ENCODE assay signal across 1 cellular context in the genomic region with DNA sequence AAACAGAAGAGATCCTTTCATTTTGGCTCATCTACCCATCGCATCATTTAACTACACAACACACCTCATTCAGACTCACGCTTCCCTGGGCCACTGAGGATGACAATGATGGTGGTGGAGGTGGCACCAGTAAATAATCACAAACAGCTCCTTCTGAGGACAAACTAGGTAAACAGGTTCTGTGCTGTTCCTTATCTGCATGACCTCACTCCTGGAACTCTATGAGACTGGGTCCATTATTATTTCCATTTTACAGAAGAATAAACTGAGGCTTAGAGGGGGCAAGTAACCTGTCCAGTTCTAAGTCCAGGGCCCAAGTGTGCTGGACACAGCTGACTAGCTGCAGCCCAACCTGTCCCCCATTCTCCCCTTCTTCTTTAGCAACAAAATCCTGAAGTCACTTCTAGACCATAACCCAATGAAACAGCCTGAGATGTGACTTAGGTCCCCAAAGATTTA.
A peak's percentile ranks its signal among the peaks of the same experiment; 100 is the strongest.
TF ChIP-seq lines count a peak whose summit lies in the region.

No MANE protein-coding gene starts in this region.

TF ChIP-seq in K562, 482 proteins besides CTCF, POLR2A, EP300 and RAD21 (continued from another document):
- TF ChIP-seq, protein P1, sequence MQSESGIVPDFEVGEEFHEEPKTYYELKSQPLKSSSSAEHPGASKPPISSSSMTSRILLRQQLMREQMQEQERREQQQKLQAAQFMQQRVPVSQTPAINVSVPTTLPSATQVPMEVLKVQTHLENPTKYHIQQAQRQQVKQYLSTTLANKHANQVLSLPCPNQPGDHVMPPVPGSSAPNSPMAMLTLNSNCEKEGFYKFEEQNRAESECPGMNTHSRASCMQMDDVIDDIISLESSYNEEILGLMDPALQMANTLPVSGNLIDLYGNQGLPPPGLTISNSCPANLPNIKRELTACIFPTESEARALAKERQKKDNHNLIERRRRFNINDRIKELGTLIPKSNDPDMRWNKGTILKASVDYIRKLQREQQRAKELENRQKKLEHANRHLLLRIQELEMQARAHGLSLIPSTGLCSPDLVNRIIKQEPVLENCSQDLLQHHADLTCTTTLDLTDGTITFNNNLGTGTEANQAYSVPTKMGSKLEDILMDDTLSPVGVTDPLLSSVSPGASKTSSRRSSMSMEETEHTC (IDR thresholded peaks at IDR 0.05) = no peak
- TF ChIP-seq BCOR (IDR thresholded peaks at IDR 0.05) (peak; percentile 88), SMARCA5 (IDR thresholded peaks at IDR 0.05) (0 out of 2 replicates have a peak, but pooled peaks have one; percentile 42), HDAC2 (IDR thresholded peaks at IDR 0.05) (peak; percentile 15; the same call in 1 of the 2 replicates), SNIP1 (IDR thresholded peaks at IDR 0.05; ENCODE audit: low read depth) (no peak), L3MBTL2 (IDR thresholded peaks at IDR 0.05) (no peak), RBM25 (IDR thresholded peaks at IDR 0.05; ENCODE audit: low read depth, low read length, severe bottlenecking) (peak; percentile 88)
- TF ChIP-seq, protein P2, sequence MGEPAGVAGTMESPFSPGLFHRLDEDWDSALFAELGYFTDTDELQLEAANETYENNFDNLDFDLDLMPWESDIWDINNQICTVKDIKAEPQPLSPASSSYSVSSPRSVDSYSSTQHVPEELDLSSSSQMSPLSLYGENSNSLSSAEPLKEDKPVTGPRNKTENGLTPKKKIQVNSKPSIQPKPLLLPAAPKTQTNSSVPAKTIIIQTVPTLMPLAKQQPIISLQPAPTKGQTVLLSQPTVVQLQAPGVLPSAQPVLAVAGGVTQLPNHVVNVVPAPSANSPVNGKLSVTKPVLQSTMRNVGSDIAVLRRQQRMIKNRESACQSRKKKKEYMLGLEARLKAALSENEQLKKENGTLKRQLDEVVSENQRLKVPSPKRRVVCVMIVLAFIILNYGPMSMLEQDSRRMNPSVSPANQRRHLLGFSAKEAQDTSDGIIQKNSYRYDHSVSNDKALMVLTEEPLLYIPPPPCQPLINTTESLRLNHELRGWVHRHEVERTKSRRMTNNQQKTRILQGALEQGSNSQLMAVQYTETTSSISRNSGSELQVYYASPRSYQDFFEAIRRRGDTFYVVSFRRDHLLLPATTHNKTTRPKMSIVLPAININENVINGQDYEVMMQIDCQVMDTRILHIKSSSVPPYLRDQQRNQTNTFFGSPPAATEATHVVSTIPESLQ (CRISPR knock-in tag; IDR thresholded peaks at IDR 0.05) = no peak
